Comparison of ENCODE assay signal across 8 cellular contexts in the genomic region with DNA sequence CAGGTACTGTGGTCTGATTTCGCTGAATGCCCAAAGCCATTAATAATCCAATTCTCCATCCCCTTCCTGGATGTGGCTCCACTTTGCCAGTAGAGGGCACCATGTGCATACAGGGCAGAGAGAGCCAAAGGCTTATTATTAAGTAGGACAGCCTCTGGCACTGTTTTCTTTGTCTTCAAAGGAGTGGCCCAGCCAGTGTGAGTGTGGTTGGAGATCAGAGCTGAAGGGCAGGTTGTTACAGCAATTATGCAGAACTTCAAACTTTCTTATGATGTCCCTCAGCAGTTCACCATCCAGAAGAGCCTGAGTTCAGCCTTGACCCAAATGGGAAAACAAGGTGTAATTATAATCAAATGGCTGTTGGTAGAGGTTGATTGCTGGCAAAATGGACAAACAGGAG. TPM values are rescaled to one million over a fixed set of nuclear protein-coding genes. Genes with fewer than 3 reads are reported as not detected.
DNase-seq lines count a peak whose midpoint lies in the region; ATAC-seq and TF ChIP-seq lines count a peak whose summit lies in the region.

No MANE protein-coding gene starts in this region.

- H3K27ac Mint-ChIP-seq in CD4-positive, alpha-beta memory T cell, result peak overlapping the region in 6 of 7 donors; percentile 2 to 93 (median 54)
- H3K27ac Mint-ChIP-seq in activated CD4-positive, alpha-beta T cell treated with anti-CD3 and anti-CD28 coated beads, Interleukin-2, amount 10 ng/mL, durations not matched to agents 24 days and 14 days, result no peak overlapping the region
- peak overlapping the region; percentile 10 for H3K27ac Mint-ChIP-seq in stimulated activated memory B cell treated with anti-CD40 and anti-IgM and Interleukin-4, amounts not matched to agents 10 μg/mL and 1 μg/mL and 100 μg/mL, for 72 hours

- CTCF ChIA-PET in CD4-positive, alpha-beta memory T cell (lab: Charles Lee; ENCODE audit: partially characterized antibody), result interaction anchor here (0.7 to 11.9 kb wide), 32 partner anchors 12 to 472 kb away, joined by 3 to 206 read pairs (median 5); a partner anchor contains a TSS

- peaks cover 7% of the 10 kb centered on the region for H3K4me1 ChIP-seq in CD4-positive, alpha-beta memory T cell (ENCODE audit: insufficient read depth, low read length)

- H3K9me3 Mint-ChIP-seq in CD4-positive, alpha-beta memory T cell, result no peaks in the 10 kb centered on the region
- H3K9me3 Mint-ChIP-seq in activated CD4-positive, alpha-beta T cell treated with anti-CD3 and anti-CD28 coated beads, Interleukin-2, amount 10 ng/mL, durations not matched to agents 24 days and 14 days, result no peaks in the 10 kb centered on the region
- H3K9me3 Mint-ChIP-seq in stimulated activated memory B cell treated with anti-CD40 and anti-IgM and Interleukin-4, amounts not matched to agents 10 μg/mL and 1 μg/mL and 100 μg/mL, for 72 hours, result peaks cover 4% of the 10 kb centered on the region

- H3K36me3 ChIP-seq in CD4-positive, alpha-beta memory T cell (ENCODE audit: insufficient read depth, low read length), result no peaks in the 10 kb centered on the region

- no peak overlapping the region for H3K27ac ChIP-seq in CD4-positive, alpha-beta memory T cell (ENCODE audit: low read depth, low read length)
- peak overlapping the region in 1 of 59 donors; percentile 29 for H3K27ac ChIP-seq in dorsolateral prefrontal cortex

- no peaks in the 10 kb centered on the region for H3K27me3 Mint-ChIP-seq in CD4-positive, alpha-beta memory T cell
- H3K27me3 Mint-ChIP-seq in activated CD4-positive, alpha-beta T cell treated with anti-CD3 and anti-CD28 coated beads, Interleukin-2, amount 10 ng/mL, durations not matched to agents 24 days and 14 days, result peaks cover 3% of the 10 kb centered on the region
- H3K27me3 Mint-ChIP-seq in stimulated activated memory B cell treated with anti-CD40 and anti-IgM and Interleukin-4, amounts not matched to agents 10 μg/mL and 1 μg/mL and 100 μg/mL, for 72 hours, result no peaks in the 10 kb centered on the region

- H3K9me3 ChIP-seq in CD4-positive, alpha-beta memory T cell (ENCODE audit: control insufficient read depth in 1 of 2, low read length in 2 of 2), result no peaks in the 10 kb centered on the region

- H3K36me3 Mint-ChIP-seq in CD4-positive, alpha-beta memory T cell, result no peaks in the 10 kb centered on the region
- no peaks in the 10 kb centered on the region for H3K36me3 Mint-ChIP-seq in activated CD4-positive, alpha-beta T cell treated with anti-CD3 and anti-CD28 coated beads, Interleukin-2, amount 10 ng/mL, durations not matched to agents 24 days and 14 days (ENCODE audit: low read depth)
- peaks cover 6% of the 10 kb centered on the region for H3K36me3 Mint-ChIP-seq in stimulated activated memory B cell treated with anti-CD40 and anti-IgM and Interleukin-4, amounts not matched to agents 10 μg/mL and 1 μg/mL and 100 μg/mL, for 72 hours

- TF ChIP-seq CTCF in dorsolateral prefrontal cortex (IDR thresholded peaks at IDR 0.05 in 54 of 56, conservative IDR thresholded peaks at IDR 0.05 in 2 of 56; ENCODE audit: low read depth in 1 of 56, partially characterized antibody in 56 of 56), result peak; percentile 56 to 99 (median 84)

- peaks cover 5 to 7% (median 6%) of the 10 kb centered on the region in 4 donors for H3K4me1 Mint-ChIP-seq in CD4-positive, alpha-beta memory T cell
- H3K4me1 Mint-ChIP-seq in activated CD4-positive, alpha-beta T cell treated with anti-CD3 and anti-CD28 coated beads, Interleukin-2, amount 10 ng/mL, durations not matched to agents 24 days and 14 days, result peaks cover 4% of the 10 kb centered on the region
- peaks cover 13% of the 10 kb centered on the region for H3K4me1 Mint-ChIP-seq in stimulated activated memory B cell treated with anti-CD40 and anti-IgM and Interleukin-4, amounts not matched to agents 10 μg/mL and 1 μg/mL and 100 μg/mL, for 72 hours

- no peaks in the 10 kb centered on the region for H3K27me3 ChIP-seq in CD4-positive, alpha-beta memory T cell (ENCODE audit: insufficient read depth, low read length)
- no peaks in the 10 kb centered on the region for H3K27me3 ChIP-seq in dorsolateral prefrontal cortex

- POLR2A ChIA-PET in CD4-positive, alpha-beta memory T cell (lab: Charles Lee; ENCODE audit: partially characterized antibody), result interaction anchor here (1.0 to 3.8 kb wide), 9 partner anchors 10 to 104 kb away, joined by 4 to 20 read pairs (median 6); a partner anchor contains a TSS

- intact Hi-C loops in CD4-positive, alpha-beta memory T cell (cut with micrococcal nuclease), result loop anchor here (1.0 to 2.0 kb wide), 6 partner anchors 12 to 466 kb away; a partner anchor contains a TSS
- intact Hi-C loops in activated CD4-positive, alpha-beta T cell treated with anti-CD3 and anti-CD28 coated beads, Interleukin-2, amount 10 ng/mL, durations not matched to agents 24 days and 14 days (cut with micrococcal nuclease), result loop anchor here (1.0 to 5.0 kb wide), 3 partner anchors 170 to 465 kb away; no protein-coding TSS in a partner anchor
- intact Hi-C loops in dorsolateral prefrontal cortex (cut with DNase I), result loop anchor here in 1 of 2 donors (2.0 to 5.0 kb wide), 3 partner anchors 35 to 218 kb away; a partner anchor contains a TSS

- H3K4me3 ChIP-seq in CD4-positive, alpha-beta memory T cell (ENCODE audit: low read length in 2 of 2), result no peak overlapping the region
- H3K4me3 ChIP-seq in dorsolateral prefrontal cortex, result peak overlapping the region in 1 of 59 donors; percentile 3

- peak; percentile 60 to 64 (median 63) for DNase-seq in CD4-positive, alpha-beta memory T cell
- DNase-seq in NCI-H345 treated with DMSO at 0.1 percent for 48 hours (lab: John Stamatoyannopoulos, UW; ENCODE audit: unreplicated experiment) (peak; percentile 62), dorsolateral prefrontal cortex (peak; percentile 32 to 75 (median 58)), lung microvascular endothelial cell (ENCODE audit: low read depth in 2 of 2) (peak; percentile 75 to 80)
- DNase-seq in activated CD4-positive, alpha-beta T cell treated with anti-CD3 and anti-CD28 coated beads, Interleukin-2, amount 10 ng/mL, durations not matched to agents 24 days and 14 days, result peak; percentile 90

- peak; percentile 85 for ATAC-seq in GM19324 (IDR thresholded peaks at IDR 0.05; ENCODE audit: low FRiP score, unreplicated experiment)
- ATAC-seq in HG03342 (IDR thresholded peaks at IDR 0.05; ENCODE audit: unreplicated experiment), result peak; percentile 94
- peak; percentile 84 for ATAC-seq in stimulated activated memory B cell treated with anti-CD40 and anti-IgM and Interleukin-4, amounts not matched to agents 10 μg/mL and 1 μg/mL and 100 μg/mL, for 72 hours

- H3K4me3 Mint-ChIP-seq in CD4-positive, alpha-beta memory T cell, result peak overlapping the region in 2 of 8 donors; percentile 18 to 32
- no peak overlapping the region for H3K4me3 Mint-ChIP-seq in activated CD4-positive, alpha-beta T cell treated with anti-CD3 and anti-CD28 coated beads, Interleukin-2, amount 10 ng/mL, durations not matched to agents 24 days and 14 days
- H3K4me3 Mint-ChIP-seq in stimulated activated memory B cell treated with anti-CD40 and anti-IgM and Interleukin-4, amounts not matched to agents 10 μg/mL and 1 μg/mL and 100 μg/mL, for 72 hours, result no peak overlapping the region

RNA-seq across cellular contexts. Expression of a gene that starts 38.6 kb away (rescaled TPM):
- 10 to 100 TPM; 85.8 to 89.4 TPM for total RNA-seq in CD4-positive, alpha-beta memory T cell
- 10 to 100 TPM; 10.0 to 15.6 TPM for polyA plus RNA-seq in CD4-positive, alpha-beta memory T cell
- total RNA-seq in activated CD4-positive, alpha-beta T cell treated with anti-CD3 and anti-CD28 coated beads, Interleukin-2, amount 10 ng/mL, durations not matched to agents 24 days and 14 days, result 47.7 and 55.1 TPM in 2 replicates
- total RNA-seq in dorsolateral prefrontal cortex (10 to 100 TPM; 20.5 to 81.8 (median 47.2) TPM), lung microvascular endothelial cell (340 and 660 TPM in 2 replicates)
